8 cellular contexts compared by ENCODE assay signal in the genomic region with DNA sequence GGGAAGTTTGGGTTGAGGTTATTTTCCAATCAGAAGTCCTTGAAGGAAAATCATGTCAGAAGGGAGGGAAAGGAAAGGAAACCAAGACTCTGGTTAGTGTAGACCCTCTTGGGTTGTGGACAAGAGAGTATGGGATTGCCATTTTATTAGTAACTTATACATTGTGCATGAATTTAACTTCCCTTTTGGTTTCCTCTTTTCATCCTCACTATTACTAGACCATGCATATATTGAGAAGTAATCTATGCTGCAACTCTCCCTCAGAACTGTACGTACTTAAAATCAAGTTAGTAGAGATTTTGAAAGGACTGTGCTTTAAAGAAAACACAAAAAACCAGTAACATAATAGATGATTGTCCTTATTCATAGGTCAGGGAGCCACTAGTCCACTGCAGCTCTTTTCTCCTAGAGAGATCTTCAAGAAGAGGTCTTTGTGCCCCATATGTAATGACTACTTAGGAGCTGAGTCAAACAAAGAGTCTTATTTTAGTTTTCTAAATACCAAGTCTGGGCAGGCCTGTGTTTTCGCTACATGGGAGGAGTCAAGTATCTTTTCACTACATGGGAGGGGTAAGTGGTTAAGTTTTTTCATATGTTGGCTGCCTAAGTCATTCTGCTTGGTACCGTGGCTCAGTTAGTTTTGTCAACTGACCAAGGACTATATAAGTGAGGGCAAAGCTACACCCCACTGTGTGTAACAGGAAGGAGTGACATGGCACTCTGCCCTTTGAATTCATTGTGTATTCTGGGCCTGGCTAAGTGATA. TPM values are rescaled to one million over a fixed set of nuclear protein-coding genes. Genes with fewer than 3 reads are reported as not detected.
A peak's percentile ranks its signal among the peaks of the same experiment; 100 is the strongest.
DNase-seq lines count a peak whose midpoint lies in the region; ATAC-seq and TF ChIP-seq lines count a peak whose summit lies in the region.

No MANE protein-coding gene starts in this region.

- peak overlapping the region; percentile 21 for H3K27ac ChIP-seq in colonic mucosa

- ATAC-seq in GM19351 (IDR thresholded peaks at IDR 0.05; ENCODE audit: unreplicated experiment) (peak; percentile 88), HG03175 (IDR thresholded peaks at IDR 0.05; ENCODE audit: unreplicated experiment) (peak; percentile 90)

- no peak overlapping the region for H3K4me3 ChIP-seq in colonic mucosa

- intact Hi-C loops in colonic mucosa (cut with DNase I): no loop called here

- H3K4me1 ChIP-seq in colonic mucosa: no peaks in the 10 kb centered on the region

- H3K36me3 ChIP-seq in colonic mucosa: no peaks in the 10 kb centered on the region

- no peaks in the 10 kb centered on the region for H3K27me3 ChIP-seq in colonic mucosa

- DNase-seq in AML-193 (lab: John Stamatoyannopoulos, UW) (peak; percentile 18 to 38), colonic mucosa (peak; percentile 47), NCI-H2171 (lab: John Stamatoyannopoulos, UW) (no peak), SHP77 (lab: John Stamatoyannopoulos, UW) (no peak), NCI-H2196 (lab: John Stamatoyannopoulos, UW; ENCODE audit: unreplicated experiment) (no peak), NCI-H187 treated with DMSO at 0.1 percent for 48 hours (lab: John Stamatoyannopoulos, UW) (no peak)

- no peak for TF ChIP-seq CTCF in colonic mucosa (IDR thresholded peaks at IDR 0.05)

- H3K9ac ChIP-seq in colonic mucosa (ENCODE audit: low read depth in 2 of 2, low read length in 2 of 2): no peak overlapping the region

- H3K9me3 ChIP-seq in colonic mucosa: no peaks in the 10 kb centered on the region

RNA-seq across cellular contexts. Expression of gene FAM117B, which starts 25.2 kb away (rescaled TPM):
- total RNA-seq in colonic mucosa: 10 to 100 TPM; 16.3 to 20.1 TPM

Comparison
In these comparisons a context has a peak if more than half of its experiments do, and no peak if none do; other contexts are left out.
1. DNase-seq: peak in AML-193 (2 of 2) and colonic mucosa (single experiment); none in NCI-H2171 (single experiment), SHP77 (0 of 2), NCI-H2196 (single experiment) and NCI-H187 treated with DMSO at 0.1 percent for 48 hours (single experiment).